Comparison of ENCODE assay signal across 1 cellular context in the genomic region with DNA sequence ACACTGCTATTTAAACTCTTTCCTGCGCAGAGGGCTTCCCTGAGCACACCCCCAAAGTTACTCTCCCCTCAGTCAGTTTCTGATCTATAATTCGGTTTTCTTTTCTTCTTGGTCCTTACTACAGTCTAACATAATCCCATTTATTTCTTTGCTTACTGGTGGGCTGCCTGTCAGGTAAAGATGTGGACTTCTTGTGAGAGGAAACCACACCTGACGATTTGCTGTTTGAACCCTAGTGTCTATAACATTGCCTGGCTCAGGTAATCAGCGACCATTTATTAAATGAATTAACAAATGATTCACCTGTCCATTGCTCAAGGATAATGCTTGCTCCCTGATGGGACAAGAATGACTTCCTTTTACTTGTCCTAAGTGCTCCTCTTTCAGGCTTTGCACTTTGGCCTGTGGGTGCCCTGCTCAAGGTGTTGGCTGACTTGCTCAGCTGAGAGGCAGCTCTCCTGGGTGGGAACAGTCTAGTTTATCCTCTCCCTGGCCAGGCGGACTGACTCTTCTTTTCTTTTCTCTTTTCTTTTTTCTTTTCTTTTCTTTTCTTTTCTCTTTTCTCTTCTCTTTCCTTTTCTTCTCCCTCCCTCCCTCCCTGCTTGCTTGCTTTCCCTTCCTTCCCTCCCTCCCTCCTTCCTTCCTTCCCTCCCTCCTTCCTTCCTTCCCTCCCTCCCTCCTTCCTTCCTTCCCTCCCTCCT.
TF ChIP-seq lines count a peak whose summit lies in the region.

No MANE protein-coding gene starts in this region.

TF ChIP-seq in K562, 482 proteins besides CTCF, POLR2A, EP300 and RAD21:
- TF ChIP-seq, protein P1, sequence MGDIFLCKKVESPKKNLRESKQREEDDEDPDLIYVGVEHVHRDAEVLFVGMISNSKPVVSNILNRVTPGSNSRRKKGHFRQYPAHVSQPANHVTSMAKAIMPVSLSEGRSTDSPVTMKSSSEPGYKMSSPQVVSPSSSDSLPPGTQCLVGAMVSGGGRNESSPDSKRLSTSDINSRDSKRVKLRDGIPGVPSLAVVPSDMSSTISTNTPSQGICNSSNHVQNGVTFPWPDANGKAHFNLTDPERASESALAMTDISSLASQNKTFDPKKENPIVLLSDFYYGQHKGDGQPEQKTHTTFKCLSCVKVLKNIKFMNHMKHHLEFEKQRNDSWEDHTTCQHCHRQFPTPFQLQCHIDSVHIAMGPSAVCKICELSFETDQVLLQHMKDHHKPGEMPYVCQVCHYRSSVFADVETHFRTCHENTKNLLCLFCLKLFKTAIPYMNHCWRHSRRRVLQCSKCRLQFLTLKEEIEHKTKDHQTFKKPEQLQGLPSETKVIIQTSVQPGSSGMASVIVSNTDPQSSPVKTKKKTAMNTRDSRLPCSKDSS (IDR thresholded peaks at IDR 0.05; ENCODE audit: low read depth, partially characterized antibody) = no peak
- TF ChIP-seq, protein P2, sequence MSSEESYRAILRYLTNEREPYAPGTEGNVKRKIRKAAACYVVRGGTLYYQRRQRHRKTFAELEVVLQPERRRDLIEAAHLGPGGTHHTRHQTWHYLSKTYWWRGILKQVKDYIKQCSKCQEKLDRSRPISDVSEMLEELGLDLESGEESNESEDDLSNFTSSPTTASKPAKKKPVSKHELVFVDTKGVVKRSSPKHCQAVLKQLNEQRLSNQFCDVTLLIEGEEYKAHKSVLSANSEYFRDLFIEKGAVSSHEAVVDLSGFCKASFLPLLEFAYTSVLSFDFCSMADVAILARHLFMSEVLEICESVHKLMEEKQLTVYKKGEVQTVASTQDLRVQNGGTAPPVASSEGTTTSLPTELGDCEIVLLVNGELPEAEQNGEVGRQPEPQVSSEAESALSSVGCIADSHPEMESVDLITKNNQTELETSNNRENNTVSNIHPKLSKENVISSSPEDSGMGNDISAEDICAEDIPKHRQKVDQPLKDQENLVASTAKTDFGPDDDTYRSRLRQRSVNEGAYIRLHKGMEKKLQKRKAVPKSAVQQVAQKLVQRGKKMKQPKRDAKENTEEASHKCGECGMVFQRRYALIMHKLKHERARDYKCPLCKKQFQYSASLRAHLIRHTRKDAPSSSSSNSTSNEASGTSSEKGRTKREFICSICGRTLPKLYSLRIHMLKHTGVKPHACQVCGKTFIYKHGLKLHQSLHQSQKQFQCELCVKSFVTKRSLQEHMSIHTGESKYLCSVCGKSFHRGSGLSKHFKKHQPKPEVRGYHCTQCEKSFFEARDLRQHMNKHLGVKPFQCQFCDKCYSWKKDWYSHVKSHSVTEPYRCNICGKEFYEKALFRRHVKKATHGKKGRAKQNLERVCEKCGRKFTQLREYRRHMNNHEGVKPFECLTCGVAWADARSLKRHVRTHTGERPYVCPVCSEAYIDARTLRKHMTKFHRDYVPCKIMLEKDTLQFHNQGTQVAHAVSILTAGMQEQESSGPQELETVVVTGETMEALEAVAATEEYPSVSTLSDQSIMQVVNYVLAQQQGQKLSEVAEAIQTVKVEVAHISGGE (CRISPR knock-in tag; IDR thresholded peaks at IDR 0.05) = peak in 1 of 3 experiments; percentile 96; a peak in 2 of 6 replicates
- peak; percentile 81 for TF ChIP-seq EWSR1 (IDR thresholded peaks at IDR 0.05; ENCODE audit: borderline replicate concordance, low read depth, partially characterized antibody)
